In the genomic region with DNA sequence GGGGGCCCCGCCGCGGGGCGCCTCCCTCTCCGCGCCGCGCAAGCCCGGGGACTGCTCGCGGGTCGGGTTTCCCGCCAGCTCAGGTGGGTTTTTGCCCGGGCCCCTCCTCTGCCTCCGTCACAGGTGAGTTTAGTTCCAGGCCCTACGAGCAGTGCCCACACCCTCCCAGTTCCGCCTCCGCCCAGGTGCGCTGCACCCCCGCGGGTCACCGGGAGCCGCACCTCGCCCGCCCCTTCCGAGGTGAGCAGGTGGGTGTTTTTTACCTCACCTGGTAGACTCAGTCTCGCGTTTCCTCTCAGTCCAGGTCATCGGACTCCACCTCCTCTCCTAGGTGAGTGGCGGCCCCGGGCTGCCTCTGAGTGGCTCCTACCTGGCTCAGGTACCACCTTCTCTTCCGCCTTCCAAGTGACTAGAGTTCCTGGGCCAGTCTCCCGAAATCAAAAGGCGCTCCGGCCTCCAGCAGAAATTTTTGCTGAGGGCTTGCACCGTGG, we compare ENCODE assay signal across 8 cellular contexts. TPM values are rescaled to one million over a fixed set of nuclear protein-coding genes. Genes with fewer than 3 reads are reported as not detected.
DNase-seq lines count a peak whose midpoint lies in the region; ATAC-seq, FAIRE-seq and TF ChIP-seq lines count a peak whose summit lies in the region.

A gene with protein sequence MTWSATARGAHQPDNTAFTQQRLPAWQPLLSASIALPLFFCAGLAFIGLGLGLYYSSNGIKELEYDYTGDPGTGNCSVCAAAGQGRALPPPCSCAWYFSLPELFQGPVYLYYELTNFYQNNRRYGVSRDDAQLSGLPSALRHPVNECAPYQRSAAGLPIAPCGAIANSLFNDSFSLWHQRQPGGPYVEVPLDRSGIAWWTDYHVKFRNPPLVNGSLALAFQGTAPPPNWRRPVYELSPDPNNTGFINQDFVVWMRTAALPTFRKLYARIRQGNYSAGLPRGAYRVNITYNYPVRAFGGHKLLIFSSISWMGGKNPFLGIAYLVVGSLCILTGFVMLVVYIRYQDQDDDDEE (minus strand): TSS at position 153 of the 491 bp plus-strand sequence. CDS start 191 bp downstream, outside the sequence.

- H3K4me1 ChIP-seq in A549 (peaks cover 16% of the 10 kb centered on the region), fibroblast of lung (ENCODE audit: control insufficient read depth, extremely low read depth, insufficient read depth, low read length) (no peaks in the 10 kb centered on the region), ovary (ENCODE audit: insufficient read depth) (peaks cover 4% of the 10 kb centered on the region)

- H3K4me2 ChIP-seq in A549 (peak within 1 kb of the TSS; percentile 86), fibroblast of lung (ENCODE audit: extremely low read depth, insufficient read depth, low read length) (peak within 1 kb of the TSS; percentile 78)

- POLR2A ChIA-PET in A549 (lab: Yijun Ruan, JAX): interaction anchor here (0.5 to 0.7 kb wide), 2 partner anchors 18 to 556 kb away, joined by 3 to 8 read pairs; no protein-coding TSS in a partner anchor

- no peak for TF ChIP-seq CTCF in A549 (IDR thresholded peaks at IDR 0.05)
- TF ChIP-seq CTCF in fibroblast of lung (conservative IDR thresholded peaks at IDR 0.05 in 1 of 2, IDR thresholded peaks at IDR 0.05 in 1 of 2; ENCODE audit: low read depth in 1 of 2, low read length in 2 of 2): no peak
- TF ChIP-seq CTCF in ovary (IDR thresholded peaks at IDR 0.05): no peak

- no peaks in the 10 kb centered on the region for H3K9me3 ChIP-seq in A549
- no peaks in the 10 kb centered on the region for H3K9me3 ChIP-seq in fibroblast of lung (ENCODE audit: control insufficient read depth, insufficient read depth, low read depth, low read length)
- H3K9me3 ChIP-seq in ovary: peaks cover 0 to 2% of the 10 kb centered on the region in 2 donors

- DNase-seq in A549 (ENCODE audit: low read depth in 1 of 2, low spot score in 1 of 2) (no peak), HTR-8/SVneo (ENCODE audit: insufficient read length, low spot score) (no peak), fibroblast of lung (ENCODE audit: low read depth in 2 of 2) (no peak), ovary (peak in 3 of 5 donors; percentile 17 to 23 (median 19)), DMS 273 treated with DMSO at 0.1 percent for 48 hours (lab: John Stamatoyannopoulos, UW) (no peak)
- peak; percentile 47 for DNase-seq in activated CD4-positive, alpha-beta T cell treated with anti-CD3 and anti-CD28 coated beads, Interleukin-2, amount 50 U/mL, for 1 hour

- H3K27me3 ChIP-seq in fibroblast of lung (ENCODE audit: control insufficient read depth, insufficient read depth, low read length): peaks cover 29% of the 10 kb centered on the region
- H3K27me3 ChIP-seq in ovary: peaks cover 2% of the 10 kb centered on the region

- no peaks in the 10 kb centered on the region for H4K20me1 ChIP-seq in fibroblast of lung (ENCODE audit: control insufficient read depth, extremely low read depth, insufficient read depth, low read length)

- no peak for ATAC-seq in A549
- ATAC-seq in GM18520 (IDR thresholded peaks at IDR 0.05; ENCODE audit: unreplicated experiment): no peak
- no peak for ATAC-seq in GM19397 (IDR thresholded peaks at IDR 0.05; ENCODE audit: unreplicated experiment)

- TF ChIP-seq POLR2A in A549 (IDR thresholded peaks at IDR 0.05; ENCODE audit: low read length): no peak
- TF ChIP-seq POLR2A in ovary (IDR thresholded peaks at IDR 0.05): no peak

- no peaks in the 10 kb centered on the region for H3K79me2 ChIP-seq in fibroblast of lung (ENCODE audit: control insufficient read depth, insufficient read depth, low read length)

- peak within 1 kb of the TSS; percentile 48 for H2AFZ ChIP-seq in fibroblast of lung (ENCODE audit: low read length)

- H3K36me3 ChIP-seq in fibroblast of lung (ENCODE audit: control insufficient read depth, insufficient read depth, low read length) (no peaks in the 10 kb centered on the region), ovary (no peaks in the 10 kb centered on the region)

- FAIRE-seq in A549 (lab: Jason Lieb, UNC) (no peak), HTR-8/SVneo (lab: Jason Lieb, UNC) (peak; percentile 90)

- TF ChIP-seq RAD21 in A549 (conservative IDR thresholded peaks at IDR 0.05 in 1 of 2, IDR thresholded peaks at IDR 0.05 in 1 of 2): no peak

- peak within 1 kb of the TSS; percentile 75 to 86 for H3K27ac ChIP-seq in A549
- H3K27ac ChIP-seq in fibroblast of lung (ENCODE audit: insufficient read depth, low read length): no peak within 1 kb of the TSS
- peak within 1 kb of the TSS; percentile 74 to 90 for H3K27ac ChIP-seq in ovary

- CTCF ChIA-PET in A549 (lab: Yijun Ruan, JAX): interaction anchor here (0.6 to 9.7 kb wide), 15 partner anchors 8 to 847 kb away, joined by 3 to 97 read pairs (median 4); no protein-coding TSS in a partner anchor

- TF ChIP-seq EP300 in A549 (IDR thresholded peaks at IDR 0.05): no peak
- no peak for TF ChIP-seq EP300 in ovary (IDR thresholded peaks at IDR 0.05)

- intact Hi-C loops in ovary (cut with DNase I): no loop called here

- 76% methylated on average over 34 of the region's 36 CpGs for WGBS in A549 (ENCODE audit: missing lambda C conversion rate)
- WGBS in ovary, 3 donors: 9 to 15% (median 10%) methylated on average over 23 to 36 of the region's 36 CpGs

- no peak within 1 kb of the TSS for H3K9ac ChIP-seq in fibroblast of lung (ENCODE audit: insufficient read depth, low read length)

- H3K4me3 ChIP-seq in A549 (peak within 1 kb of the TSS; percentile 53), fibroblast of lung (replicated peaks in 1 of 4; ENCODE audit: control extremely low read depth in 1 of 4, insufficient read depth in 1 of 4, low read depth in 3 of 4, low read length in 4 of 4) (peak within 1 kb of the TSS; percentile 4 to 47 (median 26)), ovary (peak within 1 kb of the TSS; percentile 45)

TF ChIP-seq in A549, 52 proteins besides CTCF, POLR2A, EP300 and RAD21:
- TF ChIP-seq TFCP2L1 (CRISPR knock-in tag; IDR thresholded peaks at IDR 0.05) (no peak), NPAS2 (CRISPR knock-in tag; IDR thresholded peaks at IDR 0.05; ENCODE audit: borderline replicate concordance) (no peak), PHF8 (IDR thresholded peaks at IDR 0.05; ENCODE audit: borderline replicate concordance, low read depth) (no peak), SMC3 (IDR thresholded peaks at IDR 0.05) (no peak), HOXA7 (CRISPR knock-in tag; IDR thresholded peaks at IDR 0.05) (no peak), KDM5A (IDR thresholded peaks at IDR 0.05) (no peak), EHF (CRISPR knock-in tag; IDR thresholded peaks at IDR 0.05) (no peak), ZFP36 (IDR thresholded peaks at IDR 0.05; ENCODE audit: borderline replicate concordance, partially characterized antibody) (no peak), RNF2 (IDR thresholded peaks at IDR 0.05; ENCODE audit: borderline replicate concordance, low read depth) (no peak), POLR2AphosphoS2 (conservative IDR thresholded peaks at IDR 0.05; ENCODE audit: low read length) (no peak), RFX5 (IDR thresholded peaks at IDR 0.05) (no peak), SREBF2 (IDR thresholded peaks at IDR 0.05) (no peak)
- TF ChIP-seq, protein P1, sequence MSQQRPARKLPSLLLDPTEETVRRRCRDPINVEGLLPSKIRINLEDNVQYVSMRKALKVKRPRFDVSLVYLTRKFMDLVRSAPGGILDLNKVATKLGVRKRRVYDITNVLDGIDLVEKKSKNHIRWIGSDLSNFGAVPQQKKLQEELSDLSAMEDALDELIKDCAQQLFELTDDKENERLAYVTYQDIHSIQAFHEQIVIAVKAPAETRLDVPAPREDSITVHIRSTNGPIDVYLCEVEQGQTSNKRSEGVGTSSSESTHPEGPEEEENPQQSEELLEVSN (IDR thresholded peaks at IDR 0.05; ENCODE audit: borderline replicate concordance, low read depth): no peak
- TF ChIP-seq, protein P2, sequence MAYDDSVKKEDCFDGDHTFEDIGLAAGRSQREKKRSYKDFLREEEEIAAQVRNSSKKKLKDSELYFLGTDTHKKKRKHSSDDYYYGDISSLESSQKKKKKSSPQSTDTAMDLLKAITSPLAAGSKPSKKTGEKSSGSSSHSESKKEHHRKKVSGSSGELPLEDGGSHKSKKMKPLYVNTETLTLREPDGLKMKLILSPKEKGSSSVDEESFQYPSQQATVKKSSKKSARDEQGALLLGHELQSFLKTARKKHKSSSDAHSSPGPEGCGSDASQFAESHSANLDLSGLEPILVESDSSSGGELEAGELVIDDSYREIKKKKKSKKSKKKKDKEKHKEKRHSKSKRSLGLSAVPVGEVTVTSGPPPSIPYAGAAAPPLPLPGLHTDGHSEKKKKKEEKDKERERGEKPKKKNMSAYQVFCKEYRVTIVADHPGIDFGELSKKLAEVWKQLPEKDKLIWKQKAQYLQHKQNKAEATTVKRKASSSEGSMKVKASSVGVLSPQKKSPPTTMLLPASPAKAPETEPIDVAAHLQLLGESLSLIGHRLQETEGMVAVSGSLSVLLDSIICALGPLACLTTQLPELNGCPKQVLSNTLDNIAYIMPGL (CRISPR knock-in tag; IDR thresholded peaks at IDR 0.05; ENCODE audit: borderline replicate concordance): no peak
- TF ChIP-seq, protein P3, sequence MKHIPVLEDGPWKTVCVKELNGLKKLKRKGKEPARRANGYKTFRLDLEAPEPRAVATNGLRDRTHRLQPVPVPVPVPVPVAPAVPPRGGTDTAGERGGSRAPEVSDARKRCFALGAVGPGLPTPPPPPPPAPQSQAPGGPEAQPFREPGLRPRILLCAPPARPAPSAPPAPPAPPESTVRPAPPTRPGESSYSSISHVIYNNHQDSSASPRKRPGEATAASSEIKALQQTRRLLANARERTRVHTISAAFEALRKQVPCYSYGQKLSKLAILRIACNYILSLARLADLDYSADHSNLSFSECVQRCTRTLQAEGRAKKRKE (CRISPR knock-in tag; IDR thresholded peaks at IDR 0.05; ENCODE audit: low read depth): no peak
TF ChIP-seq in A549: peak in this region for 0.

RNA-seq across cellular contexts. Expression of the gene that starts here (rescaled TPM):
- polyA plus RNA-seq in A549 (2011; rRNA removed): 0.16 and 0.17 TPM in 2 replicates
- polyA plus RNA-seq in A549 (2012; cell fraction: cytosol; rRNA removed): 0.09 and 0.34 TPM in 2 replicates
- polyA plus RNA-seq in A549 (2012; cell fraction: nucleus; rRNA removed): 0.37 and 0.43 TPM in 2 replicates
- 0.16 to 0.21 TPM (median 0.18 TPM) in 3 replicates for polyA plus RNA-seq in A549 (2017; fragmentation: RNase III; extraction: RNeasy Plus Mini Kit Qiagen cat#74134 plus additional on column Dnase treatment)
- 0.12 and 0.15 TPM in 2 replicates for polyA minus RNA-seq in A549 (2011; rRNA and poly(A)+ RNA removed)
- total RNA-seq in fibroblast of lung: 0.51 and 0.83 TPM in 2 replicates
- 0.22 and 0.52 TPM in 2 replicates for polyA plus RNA-seq in fibroblast of lung
- 0.31 and 0.65 TPM in 2 replicates for polyA plus RNA-seq in fibroblast of lung (2012)
- 1.1 and 2.5 TPM in 2 replicates for polyA minus RNA-seq in fibroblast of lung (ENCODE audit: low replicate concordance)
- 10 to 100 TPM in 1 of 7 donors, 1 to 10 TPM in 6; 1.2 to 35.3 (median 3.5) TPM for total RNA-seq in ovary
- polyA plus RNA-seq in ovary: 1 to 10 TPM; 2.3 to 5.4 TPM

Comparison
In these comparisons a context has a peak if more than half of its experiments do, and no peak if none do; other contexts are left out.
1. DNase-seq: peak in activated CD4-positive, alpha-beta T cell treated with anti-CD3 and anti-CD28 coated beads, Interleukin-2, amount 50 U/mL, for 1 hour (single experiment) and ovary (3 of 5); none in A549 (0 of 2), HTR-8/SVneo (single experiment), fibroblast of lung (0 of 2) and DMS 273 treated with DMSO at 0.1 percent for 48 hours (single experiment).
2. Peak in every context shown above with its lines, with median percentiles within 50 percentile points of each other: H3K4me3 ChIP-seq.